In the genomic region with DNA sequence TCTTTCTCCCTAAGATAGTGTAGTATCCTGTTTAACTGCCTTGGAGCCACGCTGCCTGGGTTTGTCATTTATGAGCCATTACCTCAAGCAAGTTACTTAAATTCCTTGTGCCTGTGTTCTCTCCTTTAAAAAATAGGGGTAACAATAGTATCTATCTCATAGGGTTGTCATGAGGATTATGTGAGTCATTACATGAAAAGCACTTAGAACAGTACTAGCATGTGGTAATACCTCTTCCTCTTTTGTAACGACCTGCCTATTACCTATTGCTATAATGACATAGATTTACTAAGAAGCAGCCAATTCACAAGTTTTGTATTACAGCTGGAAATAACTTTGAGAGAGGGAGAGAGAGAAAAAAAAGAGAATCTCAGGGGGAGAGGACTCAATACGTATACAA, we compare ENCODE assay signal across 16 cellular contexts.
DNase-seq lines count a peak whose midpoint lies in the region; ATAC-seq and TF ChIP-seq lines count a peak whose summit lies in the region.
"Had no signal": no experiment of that assay in that cellular context is flagged by ENCODE, and none has a peak within 500 bp of the region (broad histone marks: within the 10 kb centered on the region; RNA-seq: fewer than 3 reads in every experiment).

No MANE protein-coding gene starts in this region.

- intact Hi-C loops in upper lobe of right lung (cut with DNase I) = no loop called here

- H3K4me1 ChIP-seq in RWPE2 (ENCODE audit: insufficient read depth, poor library complexity, severe bottlenecking) = no peaks in the 10 kb centered on the region
- no peaks in the 10 kb centered on the region for H3K4me1 ChIP-seq in upper lobe of right lung
- H3K4me1 ChIP-seq: heart left ventricle had no signal

- H3K27ac ChIP-seq in RWPE2 (ENCODE audit: poor library complexity, severe bottlenecking) (no peak overlapping the region), upper lobe of right lung (no peak overlapping the region)
- H3K27ac ChIP-seq: dorsolateral prefrontal cortex, heart left ventricle had no signal

- DNase-seq in RWPE2 (ENCODE audit: low spot score) (no peak), upper lobe of right lung (no peak), mesenteric fat pad (ENCODE audit: low spot score) (no peak), left lobe of liver (ENCODE audit: low spot score) (no peak)
- DNase-seq in stimulated activated CD4-positive, alpha-beta T cell treated with anti-CD3 and anti-CD28 coated beads, Interleukin-12 subunit alpha, Interleukin-12 subunit beta, amount 100 ng/mL, for 4 hours = no peak
- DNase-seq: activated CD8-positive, alpha-beta T cell treated with anti-CD3 and anti-CD28 coated beads for 36 hours; activated naive CD8-positive, alpha-beta T cell treated with anti-CD3 and anti-CD28 coated beads, Interleukin-2, amount 50 U/mL, for 24 hours; dorsolateral prefrontal cortex; heart left ventricle; posterior cingulate gyrus; SW 1271; trophoblast cell had no signal

- H3K9me3 ChIP-seq in RWPE2 (ENCODE audit: severe bottlenecking) = no peaks in the 10 kb centered on the region
- no peaks in the 10 kb centered on the region for H3K9me3 ChIP-seq in upper lobe of right lung

- TF ChIP-seq CTCF in RWPE2 (IDR thresholded peaks at IDR 0.05; ENCODE audit: poor library complexity, severe bottlenecking) = no peak
- TF ChIP-seq CTCF in upper lobe of right lung (IDR thresholded peaks at IDR 0.05) = no peak

- ATAC-seq in GM18502 (IDR thresholded peaks at IDR 0.05; ENCODE audit: poor library complexity, unreplicated experiment) = peak; percentile 99
- peak; percentile 98 for ATAC-seq in GM21390 (IDR thresholded peaks at IDR 0.05; ENCODE audit: unreplicated experiment)
- peak; percentile 97 for ATAC-seq in HG03139 (IDR thresholded peaks at IDR 0.05; ENCODE audit: unreplicated experiment)
- peak; percentile 58 for ATAC-seq in RWPE2 (ENCODE audit: low read depth)
- no peak for ATAC-seq in upper lobe of right lung
- ATAC-seq in left lobe of liver = no peak
- ATAC-seq: activated CD8-positive, alpha-beta T cell treated with anti-CD3 and anti-CD28 coated beads for 36 hours; activated naive CD8-positive, alpha-beta T cell treated with anti-CD3 and anti-CD28 coated beads, Interleukin-2, amount 50 U/mL, for 24 hours; heart left ventricle had no signal

- H3K4me3 ChIP-seq in RWPE2 (ENCODE audit: severe bottlenecking) (no peak overlapping the region), upper lobe of right lung (no peak overlapping the region)
- H3K4me3 ChIP-seq: dorsolateral prefrontal cortex, heart left ventricle, lung had no signal

- no peaks in the 10 kb centered on the region for H3K27me3 ChIP-seq in RWPE2 (ENCODE audit: insufficient read depth, poor library complexity, severe bottlenecking)
- H3K27me3 ChIP-seq in upper lobe of right lung = no peaks in the 10 kb centered on the region
- H3K27me3 ChIP-seq: heart left ventricle had no signal

- H3K36me3 ChIP-seq in RWPE2 (ENCODE audit: low read depth) = no peaks in the 10 kb centered on the region
- no peaks in the 10 kb centered on the region for H3K36me3 ChIP-seq in upper lobe of right lung
- H3K36me3 ChIP-seq: heart left ventricle had no signal

Comparison
In these comparisons a context has a peak if more than half of its experiments do, and no peak if none do; other contexts are left out.
1. ATAC-seq: peak in GM18502 (single experiment), GM21390 (single experiment), HG03139 (single experiment) and RWPE2 (single experiment); none in upper lobe of right lung (single experiment) and left lobe of liver (single experiment).